Comparison of ENCODE assay signal across 1 cellular context in the genomic region with DNA sequence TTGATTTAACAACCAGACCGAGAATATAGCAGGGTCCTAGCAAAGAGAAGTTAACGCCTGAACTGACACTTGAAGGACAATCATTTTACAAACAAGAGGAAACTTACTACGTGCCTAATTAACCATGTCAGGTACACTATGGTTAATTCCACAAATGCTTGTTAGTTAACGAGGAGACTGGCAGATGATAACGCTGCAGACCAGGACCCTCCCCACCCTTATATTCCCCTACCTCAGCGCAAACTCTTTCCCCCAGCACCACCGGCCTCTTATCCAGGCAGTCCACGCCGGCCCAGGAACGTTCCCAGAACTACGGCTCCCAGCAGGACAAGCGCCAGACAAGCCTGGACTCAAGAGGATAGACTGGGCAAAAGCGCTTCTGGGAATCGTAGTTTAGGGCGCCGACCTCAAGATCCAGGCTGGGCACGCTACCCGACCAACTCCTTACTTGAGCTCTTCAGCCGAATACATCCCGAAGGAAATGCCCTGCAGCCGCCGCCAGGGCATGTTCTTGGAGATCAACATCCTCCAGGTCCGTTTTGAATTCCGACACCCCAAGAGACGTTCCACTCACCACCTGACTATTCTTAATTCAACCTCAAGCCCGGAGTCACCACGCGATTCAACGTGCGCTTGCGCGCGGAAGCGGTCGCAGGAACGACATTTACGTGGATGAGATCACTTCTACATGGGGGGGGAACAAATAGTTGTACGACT.
TF ChIP-seq lines count a peak whose summit lies in the region.

Gene POLR1A (minus strand): TSS at position 635 of the 717 bp plus-strand sequence. CDS start 110 bp downstream, at position 525.

TF ChIP-seq in K562, 482 proteins besides CTCF, POLR2A, EP300 and RAD21 (continued from another document):
- TF ChIP-seq, protein P1, sequence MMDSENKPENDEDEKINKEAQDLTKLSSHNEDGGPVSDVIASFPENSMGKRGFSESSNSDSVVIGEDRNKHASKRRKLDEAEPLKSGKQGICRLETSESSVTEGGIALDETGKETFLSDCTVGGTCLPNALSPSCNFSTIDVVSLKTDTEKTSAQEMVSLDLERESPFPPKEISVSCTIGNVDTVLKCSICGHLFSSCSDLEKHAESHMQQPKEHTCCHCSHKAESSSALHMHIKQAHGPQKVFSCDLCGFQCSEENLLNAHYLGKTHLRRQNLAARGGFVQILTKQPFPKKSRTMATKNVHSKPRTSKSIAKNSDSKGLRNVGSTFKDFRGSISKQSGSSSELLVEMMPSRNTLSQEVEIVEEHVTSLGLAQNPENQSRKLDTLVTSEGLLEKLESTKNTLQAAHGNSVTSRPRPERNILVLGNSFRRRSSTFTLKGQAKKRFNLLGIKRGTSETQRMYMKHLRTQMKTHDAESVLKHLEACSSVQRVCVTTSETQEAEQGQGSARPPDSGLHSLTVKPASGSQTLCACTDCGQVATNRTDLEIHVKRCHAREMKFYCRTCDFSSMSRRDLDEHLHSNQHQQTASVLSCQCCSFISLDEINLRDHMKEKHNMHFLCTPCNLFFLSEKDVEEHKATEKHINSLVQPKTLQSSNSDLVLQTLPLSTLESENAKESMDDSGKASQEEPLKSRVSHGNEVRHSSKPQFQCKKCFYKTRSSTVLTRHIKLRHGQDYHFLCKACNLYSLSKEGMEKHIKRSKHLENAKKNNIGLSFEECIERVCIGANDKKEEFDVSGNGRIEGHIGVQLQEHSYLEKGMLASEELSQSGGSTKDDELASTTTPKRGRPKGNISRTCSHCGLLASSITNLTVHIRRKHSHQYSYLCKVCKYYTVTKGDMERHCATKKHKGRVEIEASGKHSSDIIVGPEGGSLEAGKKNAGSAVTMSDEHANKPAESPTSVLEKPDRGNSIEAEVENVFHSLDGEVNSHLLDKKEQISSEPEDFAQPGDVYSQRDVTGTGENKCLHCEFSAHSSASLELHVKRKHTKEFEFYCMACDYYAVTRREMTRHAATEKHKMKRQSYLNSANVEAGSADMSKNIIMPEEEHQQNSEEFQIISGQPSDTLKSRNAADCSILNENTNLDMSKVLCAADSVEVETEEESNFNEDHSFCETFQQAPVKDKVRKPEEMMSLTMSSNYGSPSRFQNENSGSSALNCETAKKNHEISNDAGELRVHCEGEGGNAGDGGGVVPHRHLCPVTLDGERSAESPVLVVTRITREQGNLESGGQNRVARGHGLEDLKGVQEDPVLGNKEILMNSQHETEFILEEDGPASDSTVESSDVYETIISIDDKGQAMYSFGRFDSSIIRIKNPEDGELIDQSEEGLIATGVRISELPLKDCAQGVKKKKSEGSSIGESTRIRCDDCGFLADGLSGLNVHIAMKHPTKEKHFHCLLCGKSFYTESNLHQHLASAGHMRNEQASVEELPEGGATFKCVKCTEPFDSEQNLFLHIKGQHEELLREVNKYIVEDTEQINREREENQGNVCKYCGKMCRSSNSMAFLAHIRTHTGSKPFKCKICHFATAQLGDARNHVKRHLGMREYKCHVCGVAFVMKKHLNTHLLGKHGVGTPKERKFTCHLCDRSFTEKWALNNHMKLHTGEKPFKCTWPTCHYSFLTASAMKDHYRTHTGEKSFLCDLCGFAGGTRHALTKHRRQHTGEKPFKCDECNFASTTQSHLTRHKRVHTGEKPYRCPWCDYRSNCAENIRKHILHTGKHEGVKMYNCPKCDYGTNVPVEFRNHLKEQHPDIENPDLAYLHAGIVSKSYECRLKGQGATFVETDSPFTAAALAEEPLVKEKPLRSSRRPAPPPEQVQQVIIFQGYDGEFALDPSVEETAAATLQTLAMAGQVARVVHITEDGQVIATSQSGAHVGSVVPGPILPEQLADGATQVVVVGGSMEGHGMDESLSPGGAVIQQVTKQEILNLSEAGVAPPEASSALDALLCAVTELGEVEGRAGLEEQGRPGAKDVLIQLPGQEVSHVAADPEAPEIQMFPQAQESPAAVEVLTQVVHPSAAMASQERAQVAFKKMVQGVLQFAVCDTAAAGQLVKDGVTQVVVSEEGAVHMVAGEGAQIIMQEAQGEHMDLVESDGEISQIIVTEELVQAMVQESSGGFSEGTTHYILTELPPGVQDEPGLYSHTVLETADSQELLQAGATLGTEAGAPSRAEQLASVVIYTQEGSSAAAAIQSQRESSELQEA (IDR thresholded peaks at IDR 0.05; ENCODE audit: low read depth) = no peak
- TF ChIP-seq TCFL5 (CRISPR knock-in tag; conservative IDR thresholded peaks at IDR 0.05) = no peak
- TF ChIP-seq MTA2 (IDR thresholded peaks at IDR 0.05; ENCODE audit: low read depth) = no peak
- TF ChIP-seq RBM14 (IDR thresholded peaks at IDR 0.05; ENCODE audit: borderline replicate concordance, insufficient read depth, low read depth, low read length) = no peak
